ENCODE assay signal across 2 cellular contexts in the genomic region with DNA sequence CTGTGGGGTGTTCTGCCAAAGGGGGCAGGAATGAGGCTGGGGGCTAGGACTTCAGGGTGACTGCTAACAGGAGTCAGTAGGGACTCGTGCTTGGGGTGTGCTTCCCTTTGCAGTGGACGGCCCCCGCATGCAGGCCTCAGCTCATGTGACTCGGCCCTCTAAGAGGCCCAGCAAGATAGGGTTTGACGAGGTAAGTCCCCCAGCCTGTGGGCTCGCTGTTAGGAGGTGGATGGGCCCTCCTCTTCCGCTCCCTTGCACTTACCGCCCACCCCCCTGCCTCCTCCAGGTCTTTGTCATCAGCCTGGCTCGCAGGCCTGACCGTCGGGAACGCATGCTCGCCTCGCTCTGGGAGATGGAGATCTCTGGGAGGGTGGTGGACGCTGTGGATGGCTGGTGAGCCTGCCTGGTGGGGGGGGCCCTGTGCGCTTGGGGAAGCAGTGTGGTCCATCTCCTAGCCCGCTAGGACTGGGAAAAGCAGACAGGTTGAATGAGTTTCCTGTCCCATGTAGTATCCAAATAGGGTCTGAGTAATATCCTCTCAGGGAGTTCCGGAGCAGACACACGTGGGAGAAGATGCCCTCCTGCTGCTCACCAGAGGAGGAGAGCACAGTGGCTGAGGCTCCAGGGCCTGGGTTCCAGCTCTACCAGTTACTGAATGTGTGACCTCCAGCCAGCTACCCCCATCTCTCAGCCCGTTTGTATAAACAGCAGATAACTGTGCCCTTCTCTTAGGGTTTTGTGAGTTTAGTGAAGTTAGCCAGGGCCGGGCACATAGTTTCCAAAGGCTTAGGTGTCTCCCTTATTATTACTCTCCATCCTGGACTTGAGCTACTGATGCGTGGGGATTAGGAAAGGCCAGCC.
TF ChIP-seq lines count a peak whose summit lies in the region.

No MANE protein-coding gene starts in this region.

TF ChIP-seq in HEK293, 187 proteins besides CTCF, POLR2A, EP300 and RAD21 (continues in another document):
- TF ChIP-seq, protein P1, sequence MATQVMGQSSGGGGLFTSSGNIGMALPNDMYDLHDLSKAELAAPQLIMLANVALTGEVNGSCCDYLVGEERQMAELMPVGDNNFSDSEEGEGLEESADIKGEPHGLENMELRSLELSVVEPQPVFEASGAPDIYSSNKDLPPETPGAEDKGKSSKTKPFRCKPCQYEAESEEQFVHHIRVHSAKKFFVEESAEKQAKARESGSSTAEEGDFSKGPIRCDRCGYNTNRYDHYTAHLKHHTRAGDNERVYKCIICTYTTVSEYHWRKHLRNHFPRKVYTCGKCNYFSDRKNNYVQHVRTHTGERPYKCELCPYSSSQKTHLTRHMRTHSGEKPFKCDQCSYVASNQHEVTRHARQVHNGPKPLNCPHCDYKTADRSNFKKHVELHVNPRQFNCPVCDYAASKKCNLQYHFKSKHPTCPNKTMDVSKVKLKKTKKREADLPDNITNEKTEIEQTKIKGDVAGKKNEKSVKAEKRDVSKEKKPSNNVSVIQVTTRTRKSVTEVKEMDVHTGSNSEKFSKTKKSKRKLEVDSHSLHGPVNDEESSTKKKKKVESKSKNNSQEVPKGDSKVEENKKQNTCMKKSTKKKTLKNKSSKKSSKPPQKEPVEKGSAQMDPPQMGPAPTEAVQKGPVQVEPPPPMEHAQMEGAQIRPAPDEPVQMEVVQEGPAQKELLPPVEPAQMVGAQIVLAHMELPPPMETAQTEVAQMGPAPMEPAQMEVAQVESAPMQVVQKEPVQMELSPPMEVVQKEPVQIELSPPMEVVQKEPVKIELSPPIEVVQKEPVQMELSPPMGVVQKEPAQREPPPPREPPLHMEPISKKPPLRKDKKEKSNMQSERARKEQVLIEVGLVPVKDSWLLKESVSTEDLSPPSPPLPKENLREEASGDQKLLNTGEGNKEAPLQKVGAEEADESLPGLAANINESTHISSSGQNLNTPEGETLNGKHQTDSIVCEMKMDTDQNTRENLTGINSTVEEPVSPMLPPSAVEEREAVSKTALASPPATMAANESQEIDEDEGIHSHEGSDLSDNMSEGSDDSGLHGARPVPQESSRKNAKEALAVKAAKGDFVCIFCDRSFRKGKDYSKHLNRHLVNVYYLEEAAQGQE (tag by site-specific recombination; IDR thresholded peaks at IDR 0.05): no peak
- TF ChIP-seq ZNF707 (tag by site-specific recombination; IDR thresholded peaks at IDR 0.05) (no peak), ZNF366 (tag by site-specific recombination; conservative IDR thresholded peaks at IDR 0.05) (no peak), ZNF518A (tag by site-specific recombination; conservative IDR thresholded peaks at IDR 0.05; ENCODE audit: low read depth) (no peak), ZFHX2 (tag by site-specific recombination; conservative IDR thresholded peaks at IDR 0.05) (peak; percentile 81), ZNF488 (tag by site-specific recombination; IDR thresholded peaks at IDR 0.05) (no peak), ZNF169 (tag by site-specific recombination; IDR thresholded peaks at IDR 0.05) (no peak), EGR2 (tag by site-specific recombination; IDR thresholded peaks at IDR 0.05; ENCODE audit: low read depth) (peak; percentile 65)
- TF ChIP-seq, protein P2, sequence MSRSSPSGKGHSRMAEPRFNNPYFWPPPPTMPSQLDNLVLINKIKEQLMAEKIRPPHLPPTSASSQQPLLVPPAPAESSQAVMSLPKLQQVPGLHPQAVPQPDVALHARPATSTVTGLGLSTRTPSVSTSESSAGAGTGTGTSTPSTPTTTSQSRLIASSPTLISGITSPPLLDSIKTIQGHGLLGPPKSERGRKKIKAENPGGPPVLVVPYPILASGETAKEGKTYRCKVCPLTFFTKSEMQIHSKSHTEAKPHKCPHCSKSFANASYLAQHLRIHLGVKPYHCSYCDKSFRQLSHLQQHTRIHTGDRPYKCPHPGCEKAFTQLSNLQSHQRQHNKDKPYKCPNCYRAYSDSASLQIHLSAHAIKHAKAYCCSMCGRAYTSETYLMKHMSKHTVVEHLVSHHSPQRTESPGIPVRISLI (tag by site-specific recombination; IDR thresholded peaks at IDR 0.05): no peak
- TF ChIP-seq, protein P3, sequence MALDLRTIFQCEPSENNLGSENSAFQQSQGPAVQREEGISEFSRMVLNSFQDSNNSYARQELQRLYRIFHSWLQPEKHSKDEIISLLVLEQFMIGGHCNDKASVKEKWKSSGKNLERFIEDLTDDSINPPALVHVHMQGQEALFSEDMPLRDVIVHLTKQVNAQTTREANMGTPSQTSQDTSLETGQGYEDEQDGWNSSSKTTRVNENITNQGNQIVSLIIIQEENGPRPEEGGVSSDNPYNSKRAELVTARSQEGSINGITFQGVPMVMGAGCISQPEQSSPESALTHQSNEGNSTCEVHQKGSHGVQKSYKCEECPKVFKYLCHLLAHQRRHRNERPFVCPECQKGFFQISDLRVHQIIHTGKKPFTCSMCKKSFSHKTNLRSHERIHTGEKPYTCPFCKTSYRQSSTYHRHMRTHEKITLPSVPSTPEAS (tag by site-specific recombination; IDR thresholded peaks at IDR 0.05): no peak

TF ChIP-seq in WTC11, 78 proteins besides CTCF, POLR2A, EP300 and RAD21:
- no peak for TF ChIP-seq ZNF281 (CRISPR knock-in tag; IDR thresholded peaks at IDR 0.05)
- TF ChIP-seq SMAD4 (CRISPR knock-in tag; IDR thresholded peaks at IDR 0.05): no peak
- TF ChIP-seq CDX4 (CRISPR knock-in tag; IDR thresholded peaks at IDR 0.05; ENCODE audit: borderline replicate concordance): no peak
- TF ChIP-seq ZNF396 (CRISPR knock-in tag; IDR thresholded peaks at IDR 0.05; ENCODE audit: borderline replicate concordance): no peak
- TF ChIP-seq, protein P4, sequence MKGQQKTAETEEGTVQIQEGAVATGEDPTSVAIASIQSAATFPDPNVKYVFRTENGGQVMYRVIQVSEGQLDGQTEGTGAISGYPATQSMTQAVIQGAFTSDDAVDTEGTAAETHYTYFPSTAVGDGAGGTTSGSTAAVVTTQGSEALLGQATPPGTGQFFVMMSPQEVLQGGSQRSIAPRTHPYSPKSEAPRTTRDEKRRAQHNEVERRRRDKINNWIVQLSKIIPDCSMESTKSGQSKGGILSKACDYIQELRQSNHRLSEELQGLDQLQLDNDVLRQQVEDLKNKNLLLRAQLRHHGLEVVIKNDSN (CRISPR knock-in tag; IDR thresholded peaks at IDR 0.05): no peak
- no peak for TF ChIP-seq MAX (CRISPR knock-in tag; IDR thresholded peaks at IDR 0.05)
